Comparison of ENCODE assay signal across 1 cellular context in the genomic region with DNA sequence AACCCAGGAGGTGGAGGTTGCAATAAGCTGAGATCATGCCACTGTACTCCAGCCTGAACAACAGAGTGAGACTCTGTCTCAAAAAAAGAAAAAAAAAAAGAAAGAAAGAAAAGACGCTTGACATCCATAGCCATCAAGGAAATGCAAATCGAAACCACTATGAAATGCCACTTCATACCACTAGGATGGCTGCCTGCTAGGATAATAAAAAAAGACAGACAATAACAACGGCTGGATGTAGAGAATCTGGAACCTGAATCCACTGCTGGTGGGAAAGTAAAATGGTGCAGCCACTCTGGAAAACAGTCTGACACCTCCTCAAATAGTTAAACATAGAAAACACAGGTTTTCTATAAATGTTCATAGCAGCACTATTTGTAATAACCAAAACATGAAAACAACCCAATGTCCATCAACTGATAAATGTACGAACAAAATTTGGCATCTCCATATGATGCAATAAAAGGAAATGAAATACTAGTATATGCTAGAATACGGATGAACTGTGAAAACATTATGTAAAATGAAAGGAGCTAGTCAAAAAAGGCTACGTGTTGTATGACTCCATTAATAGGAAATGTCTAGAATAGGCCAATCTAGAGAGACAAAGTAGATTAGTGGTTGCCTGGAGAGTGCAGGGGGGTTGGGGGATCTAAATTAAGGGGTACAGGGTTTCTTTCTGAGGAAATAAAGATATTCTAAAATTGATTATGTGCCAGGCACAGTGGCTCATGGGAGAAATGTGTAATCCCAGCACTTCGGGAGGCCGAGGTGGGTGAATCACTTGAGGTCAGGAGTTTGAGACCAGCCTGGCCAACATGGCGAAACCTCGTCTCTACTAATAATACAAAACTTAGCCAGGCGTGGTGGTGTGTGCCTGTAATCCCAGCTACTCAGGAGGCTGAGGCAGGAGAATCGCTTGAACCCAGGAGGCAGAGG.
TF ChIP-seq lines count a peak whose summit lies in the region.

No MANE protein-coding gene starts in this region.

TF ChIP-seq in IMR-90, 13 proteins besides CTCF, POLR2A, EP300 and RAD21 (continued from another document):
- TF ChIP-seq, protein P1, sequence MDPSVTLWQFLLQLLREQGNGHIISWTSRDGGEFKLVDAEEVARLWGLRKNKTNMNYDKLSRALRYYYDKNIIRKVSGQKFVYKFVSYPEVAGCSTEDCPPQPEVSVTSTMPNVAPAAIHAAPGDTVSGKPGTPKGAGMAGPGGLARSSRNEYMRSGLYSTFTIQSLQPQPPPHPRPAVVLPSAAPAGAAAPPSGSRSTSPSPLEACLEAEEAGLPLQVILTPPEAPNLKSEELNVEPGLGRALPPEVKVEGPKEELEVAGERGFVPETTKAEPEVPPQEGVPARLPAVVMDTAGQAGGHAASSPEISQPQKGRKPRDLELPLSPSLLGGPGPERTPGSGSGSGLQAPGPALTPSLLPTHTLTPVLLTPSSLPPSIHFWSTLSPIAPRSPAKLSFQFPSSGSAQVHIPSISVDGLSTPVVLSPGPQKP (IDR thresholded peaks at IDR 0.05; ENCODE audit: borderline replicate concordance, low read depth, low read length) = no peak
- no peak for TF ChIP-seq BHLHE40 (IDR thresholded peaks at IDR 0.05; ENCODE audit: low read depth, low read length)
- no peak for TF ChIP-seq FOS (IDR thresholded peaks at IDR 0.05; ENCODE audit: low read depth, low read length)
- TF ChIP-seq CHD1 (IDR thresholded peaks at IDR 0.05; ENCODE audit: low read depth, low read length) = no peak
